ENCODE assay signal across 8 cellular contexts in the genomic region with DNA sequence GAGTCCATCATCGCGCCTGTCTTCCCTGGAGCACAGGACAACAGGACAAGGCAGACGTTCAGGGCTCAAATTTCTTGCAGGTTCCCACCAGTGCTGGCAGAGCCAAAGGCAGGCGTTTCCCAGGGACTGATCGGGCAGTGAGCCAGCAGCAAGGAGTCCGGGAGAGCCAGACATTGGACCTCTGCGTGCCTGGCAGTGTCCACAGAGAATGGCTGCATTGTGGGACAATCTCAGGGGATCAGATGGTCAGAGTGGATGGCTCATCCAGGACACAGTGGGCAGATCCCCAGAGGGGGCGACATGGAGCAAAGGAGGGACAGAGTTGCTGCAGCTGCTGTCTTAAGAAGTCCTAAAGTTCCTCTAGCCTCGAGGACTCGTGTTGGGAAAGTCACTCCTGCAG. TPM values are rescaled to one million over a fixed set of nuclear protein-coding genes. Genes with fewer than 3 reads are reported as not detected.
DNase-seq lines count a peak whose midpoint lies in the region; ATAC-seq and TF ChIP-seq lines count a peak whose summit lies in the region.

No MANE protein-coding gene starts in this region.

- CTCF ChIA-PET in PC-9 (lab: Charles Lee), result no interaction called here

- TF ChIP-seq POLR2A in testis (IDR thresholded peaks at IDR 0.05), result no peak

- DNase-seq in AG08395 (ENCODE audit: low spot score) (peak; percentile 76), GM03348 (ENCODE audit: low spot score) (peak; percentile 57), PC-9 (peak in 1 of 2 experiments; percentile 62), cerebellar cortex (ENCODE audit: low spot score) (peak; percentile 56), left lobe of liver (ENCODE audit: low spot score) (peak; percentile 81), testis (peak; percentile 87)

- H3K36me3 ChIP-seq in PC-9 (ENCODE audit: low read depth), result peaks cover 10% of the 10 kb centered on the region; the same call in 1 of the 2 replicates
- no peaks in the 10 kb centered on the region for H3K36me3 ChIP-seq in testis (ENCODE audit: low read depth, missing control alignments)

- H2AFZ ChIP-seq in PC-9, result no peak overlapping the region

- WGBS in testis, 2 donors, result 39 to 53% methylated on average over 8 to 10 of the region's 10 CpGs

- peaks cover 81% of the 10 kb centered on the region for H3K4me1 ChIP-seq in PC-9 (replicated peaks; ENCODE audit: insufficient read depth)
- H3K4me1 ChIP-seq in testis, result peaks cover 36% of the 10 kb centered on the region

- ATAC-seq in left lobe of liver (peak; percentile 17), HG02870 (IDR thresholded peaks at IDR 0.05; ENCODE audit: unreplicated experiment) (no peak), GM19351 (IDR thresholded peaks at IDR 0.05; ENCODE audit: unreplicated experiment) (no peak)

- TF ChIP-seq CTCF in PC-9 (conservative IDR thresholded peaks at IDR 0.05), result peak; percentile 60
- peak in 2 of 3 experiments; percentile 27 to 37 for TF ChIP-seq CTCF in testis (IDR thresholded peaks at IDR 0.05)

- no TSS peak for BruUV-seq in PC-9 (replicated peaks; lab: Mats Ljungman, UMichigan)

- POLR2A ChIA-PET in PC-9 (lab: Charles Lee; ENCODE audit: unreplicated experiment), result interaction anchor here (0.8 kb wide), 1 partner anchor 64 kb away, joined by 6 read pairs; no protein-coding TSS in a partner anchor

- peaks cover 66% of the 10 kb centered on the region for H3F3A ChIP-seq in PC-9 (ENCODE audit: insufficient read depth, low read depth)

- H3K9me3 ChIP-seq in PC-9 (ENCODE audit: insufficient read depth, low read depth) (no peaks in the 10 kb centered on the region), testis (no peaks in the 10 kb centered on the region)

- 0 out of 2 replicates have a peak overlapping the region, but pooled peaks have one; percentile 12 for H3K4me2 ChIP-seq in PC-9

- H3K27me3 ChIP-seq in PC-9 (ENCODE audit: insufficient read depth, low read depth), result no peaks in the 10 kb centered on the region
- H3K27me3 ChIP-seq in testis, result no peaks in the 10 kb centered on the region

- no peak overlapping the region for H3K4me3 ChIP-seq in PC-9
- no peak overlapping the region for H3K4me3 ChIP-seq in testis

- peaks cover 68% of the 10 kb centered on the region for H3K79me2 ChIP-seq in PC-9 (ENCODE audit: low read depth)

- H3K9me2 ChIP-seq in PC-9 (ENCODE audit: insufficient read depth), result no peaks in the 10 kb centered on the region

- H4K20me1 ChIP-seq in PC-9 (ENCODE audit: insufficient read depth), result 0 out of 2 replicates have a peak, but pooled peaks cover 12% of the 10 kb centered on the region

- H3K27ac ChIP-seq in PC-9 (no peak overlapping the region), testis (peak overlapping the region in 1 of 2 donors; percentile 44)

- intact Hi-C loops in PC-9 (cut with micrococcal nuclease; ENCODE audit: unreplicated experiment) (loop anchor here (5.0 kb wide), 1 partner anchor 220 kb away; no protein-coding TSS in a partner anchor), testis (cut with DNase I; ENCODE audit: low total_unique reads) (no loop called here)

RNA-seq across cellular contexts. Expression of a gene that starts 4.6 kb away (rescaled TPM):
- total RNA-seq in PC-9 (2021), result 115 and 126 TPM in 2 replicates
- total RNA-seq in left lobe of liver, result 69.1 TPM
- 10 to 100 TPM; 46.9 to 51.7 TPM for total RNA-seq in testis
- 13.6 TPM for polyA plus RNA-seq in testis (ENCODE audit: insufficient read depth, low read depth, low replicate concordance)

RNA-seq across cellular contexts. Expression of a gene that starts 11.4 kb away (rescaled TPM):
- total RNA-seq in PC-9 (2021) (not detected in 2 replicates), left lobe of liver (1.3 TPM), testis (under 1 TPM; 0.63 to 0.87 TPM)
- 0.90 TPM for polyA plus RNA-seq in testis (ENCODE audit: insufficient read depth, low read depth, low replicate concordance)

RNA-seq across cellular contexts. Expression of a gene that starts 46.5 kb away (rescaled TPM):
- 100 and 112 TPM in 2 replicates for total RNA-seq in PC-9 (2021)
- total RNA-seq in left lobe of liver, result 26.9 TPM
- total RNA-seq in testis, result 10 to 100 TPM; 60.7 to 64.2 TPM
- polyA plus RNA-seq in testis (ENCODE audit: insufficient read depth, low read depth, low replicate concordance), result 85.3 TPM
